In genomic region chrX:10109695-10110094, GRCh38 we compare ENCODE assay signal across 12 cellular contexts. TPM values are rescaled to one million over a fixed set of nuclear protein-coding genes. Genes with fewer than 3 reads are reported as not detected.
DNase-seq lines count a peak whose midpoint lies in the region; ATAC-seq, FAIRE-seq and TF ChIP-seq lines count a peak whose summit lies in the region.
"Had no signal": no experiment of that assay in that cellular context is flagged by ENCODE, and none has a peak within 500 bp of the region (broad histone marks: within the 10 kb centered on the region; RNA-seq: fewer than 3 reads in every experiment).

No MANE protein-coding gene starts in this region.

- no peaks in the 10 kb centered on the region for H3K79me2 ChIP-seq in GM23338 (replicated peaks; ENCODE audit: insufficient read depth)

- no peak overlapping the region for H2AFZ ChIP-seq in GM23338

- H3K4me3 ChIP-seq in GM23338 (no peak overlapping the region), stomach smooth muscle (ENCODE audit: low read length in 2 of 2) (peak overlapping the region in 1 of 2 donors; percentile 44)
- H3K4me3 ChIP-seq: coronary artery had no signal

- no peak for FAIRE-seq in D721Med (lab: Jason Lieb, UNC)
- FAIRE-seq: TTC549 had no signal

- H3K4me2 ChIP-seq in GM23338: no peak overlapping the region

- peaks cover 3% of the 10 kb centered on the region for H3K27me3 Mint-ChIP-seq in GM23338 (ENCODE audit: insufficient read depth, low read depth, poor library complexity)
- H3K27me3 Mint-ChIP-seq in activated naive CD8-positive, alpha-beta T cell treated with anti-CD3 and anti-CD28 coated beads, Interleukin-2, amount 50 U/mL, for 24 hours: no peaks in the 10 kb centered on the region

- H3K27me3 ChIP-seq in GM23338 (ENCODE audit: insufficient read depth): no peaks in the 10 kb centered on the region
- peaks cover 0 to 4% of the 10 kb centered on the region in 2 donors for H3K27me3 ChIP-seq in stomach smooth muscle (ENCODE audit: control insufficient read depth in 1 of 2, insufficient read depth in 2 of 2, low read length in 2 of 2)

- no peaks in the 10 kb centered on the region for H3K9me3 Mint-ChIP-seq in GM23338
- H3K9me3 Mint-ChIP-seq in activated naive CD8-positive, alpha-beta T cell treated with anti-CD3 and anti-CD28 coated beads, Interleukin-2, amount 50 U/mL, for 24 hours: no peaks in the 10 kb centered on the region

- no peaks in the 10 kb centered on the region for H3K9me3 ChIP-seq in stomach smooth muscle (ENCODE audit: control insufficient read depth in 2 of 2, low read length in 2 of 2)

- H3K4me1 ChIP-seq in GM23338 (ENCODE audit: insufficient read depth) (no peaks in the 10 kb centered on the region), stomach smooth muscle (ENCODE audit: control insufficient read depth, insufficient read depth, low read length) (peaks cover 49% of the 10 kb centered on the region)

- ATAC-seq in GM23338 (0 out of 3 replicates have a peak, but pooled peaks have one; percentile 31), left colon (no peak), HG03108 (IDR thresholded peaks at IDR 0.05; ENCODE audit: unreplicated experiment) (no peak)
- ATAC-seq in activated naive CD8-positive, alpha-beta T cell treated with anti-CD3 and anti-CD28 coated beads, Interleukin-2, amount 50 U/mL, for 24 hours: no peak

- no peak overlapping the region for H3K9ac ChIP-seq in stomach smooth muscle (ENCODE audit: low read length in 2 of 2)

- peaks cover 9% of the 10 kb centered on the region; the same call in 2 of the 3 replicates for H3K4me1 Mint-ChIP-seq in GM23338
- peaks cover 80% of the 10 kb centered on the region for H3K4me1 Mint-ChIP-seq in activated naive CD8-positive, alpha-beta T cell treated with anti-CD3 and anti-CD28 coated beads, Interleukin-2, amount 50 U/mL, for 24 hours

- H3K4me3 Mint-ChIP-seq in GM23338: no peak overlapping the region
- no peak overlapping the region for H3K4me3 Mint-ChIP-seq in activated naive CD8-positive, alpha-beta T cell treated with anti-CD3 and anti-CD28 coated beads, Interleukin-2, amount 50 U/mL, for 24 hours

- no peaks in the 10 kb centered on the region for H3K9me2 ChIP-seq in GM23338 (ENCODE audit: insufficient read depth)

- no peak overlapping the region for H3K27ac Mint-ChIP-seq in GM23338
- H3K27ac Mint-ChIP-seq in activated naive CD8-positive, alpha-beta T cell treated with anti-CD3 and anti-CD28 coated beads, Interleukin-2, amount 50 U/mL, for 24 hours: peak overlapping the region; percentile 67

- H3K36me3 Mint-ChIP-seq in GM23338 (ENCODE audit: low read depth): peaks cover 10% of the 10 kb centered on the region; the same call in 2 of the 3 replicates
- peaks cover 9% of the 10 kb centered on the region for H3K36me3 Mint-ChIP-seq in activated naive CD8-positive, alpha-beta T cell treated with anti-CD3 and anti-CD28 coated beads, Interleukin-2, amount 50 U/mL, for 24 hours (ENCODE audit: low read depth)

- H3K36me3 ChIP-seq in GM23338 (ENCODE audit: insufficient read depth) (no peaks in the 10 kb centered on the region), stomach smooth muscle (ENCODE audit: control insufficient read depth in 2 of 2, insufficient read depth in 2 of 2, low read length in 2 of 2) (no peaks in the 10 kb centered on the region)

- no peaks in the 10 kb centered on the region for H3F3A ChIP-seq in GM23338 (replicated peaks; ENCODE audit: low read depth)

- H3K27ac ChIP-seq in GM23338 (ENCODE audit: low read depth) (no peak overlapping the region), stomach smooth muscle (ENCODE audit: low read length) (peak overlapping the region; percentile 84)

- TF ChIP-seq CTCF in GM23338 (conservative IDR thresholded peaks at IDR 0.05; ENCODE audit: low read depth in 2 of 2): no peak
- no peak for TF ChIP-seq CTCF in GM20000 (IDR thresholded peaks at IDR 0.05; ENCODE audit: extremely low read depth, missing control alignments)
- TF ChIP-seq CTCF in D721Med (IDR thresholded peaks at IDR 0.05; ENCODE audit: insufficient read depth, missing control alignments): no peak

- no peaks in the 10 kb centered on the region for H4K20me1 ChIP-seq in GM23338 (replicated peaks; ENCODE audit: insufficient read depth)

- no peak for DNase-seq in GM23338 (ENCODE audit: low spot score)
- no peak for DNase-seq in activated naive CD8-positive, alpha-beta T cell treated with anti-CD3 and anti-CD28 coated beads, Interleukin-2, amount 50 U/mL, for 24 hours
- DNase-seq in left colon: peak; percentile 37 to 45
- DNase-seq in GM20000 (ENCODE audit: low spot score): no peak
- DNase-seq in D721Med (ENCODE audit: insufficient read length, low spot score): no peak
- DNase-seq: EL; NCI-H2029 treated with DMSO at 0.1 percent for 48 hours; stimulated activated CD4-positive, alpha-beta T cell treated with anti-CD3 and anti-CD28 coated beads, Interleukin-15, amount 100 ng/mL, for 24 hours had no signal

- intact Hi-C loops in left colon (cut with DNase I, micrococcal nuclease): loop anchor here (5.0 to 10.0 kb wide), 2 partner anchors 97 to 115 kb away; no protein-coding TSS in a partner anchor

TF ChIP-seq in GM23338, 12 proteins besides CTCF, POLR2A, EP300 and RAD21 (continues in another document):
- TF ChIP-seq EZH2 (IDR thresholded peaks at IDR 0.05; ENCODE audit: low read depth, unreplicated experiment) (no peak), STAT1 (IDR thresholded peaks at IDR 0.05; ENCODE audit: unreplicated experiment) (no peak), POLR2AphosphoS5 (IDR thresholded peaks at IDR 0.05; ENCODE audit: low read depth) (no peak), JUNB (IDR thresholded peaks at IDR 0.05; ENCODE audit: unreplicated experiment) (no peak), NANOG (IDR thresholded peaks at IDR 0.05; ENCODE audit: borderline replicate concordance) (no peak), EZH2phosphoT487 (IDR thresholded peaks at IDR 0.05; ENCODE audit: unreplicated experiment) (no peak), CREB1 (CRISPR knock-in tag; IDR thresholded peaks at IDR 0.05; ENCODE audit: low read depth) (no peak), ZNF331 (CRISPR knock-in tag; IDR thresholded peaks at IDR 0.05; ENCODE audit: low read depth) (no peak), ETS1 (IDR thresholded peaks at IDR 0.05) (no peak), ZNF114 (CRISPR knock-in tag; IDR thresholded peaks at IDR 0.05) (no peak)
- TF ChIP-seq, protein P1, sequence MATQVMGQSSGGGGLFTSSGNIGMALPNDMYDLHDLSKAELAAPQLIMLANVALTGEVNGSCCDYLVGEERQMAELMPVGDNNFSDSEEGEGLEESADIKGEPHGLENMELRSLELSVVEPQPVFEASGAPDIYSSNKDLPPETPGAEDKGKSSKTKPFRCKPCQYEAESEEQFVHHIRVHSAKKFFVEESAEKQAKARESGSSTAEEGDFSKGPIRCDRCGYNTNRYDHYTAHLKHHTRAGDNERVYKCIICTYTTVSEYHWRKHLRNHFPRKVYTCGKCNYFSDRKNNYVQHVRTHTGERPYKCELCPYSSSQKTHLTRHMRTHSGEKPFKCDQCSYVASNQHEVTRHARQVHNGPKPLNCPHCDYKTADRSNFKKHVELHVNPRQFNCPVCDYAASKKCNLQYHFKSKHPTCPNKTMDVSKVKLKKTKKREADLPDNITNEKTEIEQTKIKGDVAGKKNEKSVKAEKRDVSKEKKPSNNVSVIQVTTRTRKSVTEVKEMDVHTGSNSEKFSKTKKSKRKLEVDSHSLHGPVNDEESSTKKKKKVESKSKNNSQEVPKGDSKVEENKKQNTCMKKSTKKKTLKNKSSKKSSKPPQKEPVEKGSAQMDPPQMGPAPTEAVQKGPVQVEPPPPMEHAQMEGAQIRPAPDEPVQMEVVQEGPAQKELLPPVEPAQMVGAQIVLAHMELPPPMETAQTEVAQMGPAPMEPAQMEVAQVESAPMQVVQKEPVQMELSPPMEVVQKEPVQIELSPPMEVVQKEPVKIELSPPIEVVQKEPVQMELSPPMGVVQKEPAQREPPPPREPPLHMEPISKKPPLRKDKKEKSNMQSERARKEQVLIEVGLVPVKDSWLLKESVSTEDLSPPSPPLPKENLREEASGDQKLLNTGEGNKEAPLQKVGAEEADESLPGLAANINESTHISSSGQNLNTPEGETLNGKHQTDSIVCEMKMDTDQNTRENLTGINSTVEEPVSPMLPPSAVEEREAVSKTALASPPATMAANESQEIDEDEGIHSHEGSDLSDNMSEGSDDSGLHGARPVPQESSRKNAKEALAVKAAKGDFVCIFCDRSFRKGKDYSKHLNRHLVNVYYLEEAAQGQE (IDR thresholded peaks at IDR 0.05; ENCODE audit: unreplicated experiment): no peak

RNA-seq across cellular contexts. Expression of gene CLCN4, which starts 47.1 kb away (rescaled TPM):
- total RNA-seq in GM23338 (2014; rRNA removed; shearing (Covaris generic)): 4.9 and 5.0 TPM in 2 replicates
- 0.99 and 1.2 TPM in 2 replicates for polyA plus RNA-seq in GM23338 (2016; fragmentation: Nextera tagmentation; extraction: Ambion mirVana)
- 1 to 10 TPM in 1 of 2 donors, under 1 TPM in 1; 0.46 to 1.4 TPM for total RNA-seq in left colon

Comparison
In these comparisons a context has a peak if more than half of its experiments do, and no peak if none do; other contexts are left out.
1. DNase-seq: peak in left colon (2 of 2); none in GM23338 (single experiment), activated naive CD8-positive, alpha-beta T cell treated with anti-CD3 and anti-CD28 coated beads, Interleukin-2, amount 50 U/mL, for 24 hours (single experiment), GM20000 (single experiment) and D721Med (single experiment).